In genomic region chr15:57565326-57565725, GRCh38 we compare ENCODE assay signal across 8 cellular contexts. TPM values are rescaled to one million over a fixed set of nuclear protein-coding genes. Genes with fewer than 3 reads are reported as not detected.
DNase-seq lines count a peak whose midpoint lies in the region; ATAC-seq and TF ChIP-seq lines count a peak whose summit lies in the region.

No MANE protein-coding gene starts in this region.

- peak overlapping the region; percentile 24 for H3K4me3 ChIP-seq in OCI-LY3 (ENCODE audit: low read length)
- no peak overlapping the region for H3K4me3 ChIP-seq in mucosa of descending colon

- ATAC-seq in mucosa of descending colon = peak; percentile 57

- TF ChIP-seq CTCF in OCI-LY3 (IDR thresholded peaks at IDR 0.05; ENCODE audit: low read depth, low read length) (no peak), mucosa of descending colon (IDR thresholded peaks at IDR 0.05) (no peak), progenitor cell of endocrine pancreas (IDR thresholded peaks at IDR 0.05; ENCODE audit: unreplicated experiment) (no peak)

- no peaks in the 10 kb centered on the region for H4K20me1 ChIP-seq in OCI-LY3 (ENCODE audit: insufficient read depth, low read length)

- H3K9me3 Mint-ChIP-seq in progenitor cell of endocrine pancreas (ENCODE audit: low read depth) = no peaks in the 10 kb centered on the region

- no peaks in the 10 kb centered on the region for H3K27me3 Mint-ChIP-seq in progenitor cell of endocrine pancreas

- intact Hi-C loops in mucosa of descending colon (cut with DNase I, micrococcal nuclease) = no loop called here

- peak overlapping the region; percentile 0; the same call in 1 of the 2 replicates for H3K27ac ChIP-seq in OCI-LY3 (ENCODE audit: low read length)

- no peaks in the 10 kb centered on the region for H3K27me3 ChIP-seq in OCI-LY3 (ENCODE audit: low read depth, low read length)

- H2AFZ ChIP-seq in OCI-LY3 (ENCODE audit: low read depth, low read length) = peak overlapping the region; percentile 55

- no peaks in the 10 kb centered on the region for H3K36me3 ChIP-seq in OCI-LY3 (replicated peaks; ENCODE audit: low read depth, low read length)
- no peaks in the 10 kb centered on the region for H3K36me3 ChIP-seq in mucosa of descending colon (ENCODE audit: low read depth)

- H3K4me2 ChIP-seq in OCI-LY3 (ENCODE audit: low read length) = peak overlapping the region; percentile 57

- H3K4me1 Mint-ChIP-seq in progenitor cell of endocrine pancreas (ENCODE audit: low read depth) = peaks cover 11% of the 10 kb centered on the region

- H3K27ac Mint-ChIP-seq in progenitor cell of endocrine pancreas = no peak overlapping the region

- peaks cover 69% of the 10 kb centered on the region for H3K4me1 ChIP-seq in OCI-LY3 (ENCODE audit: low read length)
- H3K4me1 ChIP-seq in mucosa of descending colon (ENCODE audit: low read depth) = peaks cover 10% of the 10 kb centered on the region

- H3K36me3 Mint-ChIP-seq in progenitor cell of endocrine pancreas (ENCODE audit: insufficient read depth) = peaks cover 1% of the 10 kb centered on the region

- no peak overlapping the region for H3K4me3 Mint-ChIP-seq in progenitor cell of endocrine pancreas (ENCODE audit: low read depth)

- H3K79me2 ChIP-seq in OCI-LY3 (ENCODE audit: low read length) = no peaks in the 10 kb centered on the region

- H3K9ac ChIP-seq in OCI-LY3 (ENCODE audit: low read length) = peak overlapping the region; percentile 4; the same call in 1 of the 2 replicates

- DNase-seq in GF-D8 (lab: John Stamatoyannopoulos, UW) = peak; percentile 29
- peak; percentile 8 for DNase-seq in activated effector memory CD4-positive, alpha-beta T cell treated with Interleukin-2 at 50 U/mL for 16 hours
- peak; percentile 73 to 82 (median 77) for DNase-seq in mucosa of descending colon
- no peak for DNase-seq in NCI-H1436 (lab: John Stamatoyannopoulos, UW)
- DNase-seq in retina = no peak
- no peak for DNase-seq in progenitor cell of endocrine pancreas (ENCODE audit: low spot score, unreplicated experiment)
- no peak for DNase-seq in D341Med (ENCODE audit: low spot score)

- H3K9me3 ChIP-seq in OCI-LY3 (ENCODE audit: insufficient read depth, low read length) = no peaks in the 10 kb centered on the region
- H3K9me3 ChIP-seq in mucosa of descending colon = no peaks in the 10 kb centered on the region

RNA-seq across cellular contexts. Expression of gene MYZAP, which starts 26.4 kb away (rescaled TPM):
- 10 to 100 TPM; 17.5 to 18.8 (median 17.9) TPM for total RNA-seq in mucosa of descending colon
- 11.5 and 11.9 TPM in 2 replicates for total RNA-seq in progenitor cell of endocrine pancreas

Comparison
In these comparisons a context has a peak if more than half of its experiments do, and no peak if none do; other contexts are left out.
1. DNase-seq: peak in GF-D8 (single experiment), activated effector memory CD4-positive, alpha-beta T cell treated with Interleukin-2 at 50 U/mL for 16 hours (single experiment) and mucosa of descending colon (3 of 3); none in NCI-H1436 (single experiment), retina (single experiment), progenitor cell of endocrine pancreas (single experiment) and D341Med (single experiment).